ENCODE assay signal across 1 cellular context in genomic region chr7:111083423-111083822, GRCh38.
TF ChIP-seq lines count a peak whose summit lies in the region.

No MANE protein-coding gene starts in this region.

TF ChIP-seq in GM12878, 131 proteins besides CTCF, POLR2A, EP300 and RAD21 (continued from another document and continues in another):
- TF ChIP-seq NKRF (conservative IDR thresholded peaks at IDR 0.05) (no peak), MYB (IDR thresholded peaks at IDR 0.05; ENCODE audit: borderline replicate concordance, low read depth, low read length) (no peak), POLR2AphosphoS5 (IDR thresholded peaks at IDR 0.05; ENCODE audit: low read length) (no peak), ZBED1 (IDR thresholded peaks at IDR 0.05; ENCODE audit: borderline replicate concordance) (peak; percentile 92; the same call in 1 of the 2 replicates), ZBTB4 (CRISPR knock-in tag; IDR thresholded peaks at IDR 0.05) (no peak), RB1 (IDR thresholded peaks at IDR 0.05; ENCODE audit: borderline replicate concordance) (no peak), IKZF2 (IDR thresholded peaks at IDR 0.05) (peak; percentile 72 to 82), RBBP5 (conservative IDR thresholded peaks at IDR 0.05) (no peak), HCFC1 (IDR thresholded peaks at IDR 0.05; ENCODE audit: low read length) (no peak), ATF7 (IDR thresholded peaks at IDR 0.05; ENCODE audit: low read depth) (peak; percentile 65), SRF (IDR thresholded peaks at IDR 0.05; ENCODE audit: low read depth in 2 of 2, low read length in 2 of 2) (no peak), POU2F2 (IDR thresholded peaks at IDR 0.05; ENCODE audit: borderline replicate concordance, low read depth, low read length) (peak; percentile 84; the same call in 2 of the 3 replicates), PML (IDR thresholded peaks at IDR 0.05; ENCODE audit: low read length) (peak; percentile 80), LARP7 (IDR thresholded peaks at IDR 0.05) (no peak), E4F1 (IDR thresholded peaks at IDR 0.05; ENCODE audit: borderline replicate concordance, partially characterized antibody) (no peak), CEBPB (IDR thresholded peaks at IDR 0.05; ENCODE audit: borderline replicate concordance in 1 of 2, low read depth in 2 of 2, low read length in 2 of 2) (no peak), CUX1 (IDR thresholded peaks at IDR 0.05; ENCODE audit: insufficient replicate concordance, low read depth, low read length) (no peak), SIN3A (IDR thresholded peaks at IDR 0.05; ENCODE audit: low read depth, low read length) (no peak), CREM (IDR thresholded peaks at IDR 0.05; ENCODE audit: low read depth) (peak; percentile 91), MXI1 (IDR thresholded peaks at IDR 0.05; ENCODE audit: low read depth, low read length) (no peak), MEF2B (IDR thresholded peaks at IDR 0.05; ENCODE audit: partially characterized antibody, poor library complexity, severe bottlenecking) (peak; percentile 67), MLLT1 (IDR thresholded peaks at IDR 0.05) (0 out of 2 replicates have a peak, but pooled peaks have one; percentile 9), BCL3 (IDR thresholded peaks at IDR 0.05; ENCODE audit: borderline replicate concordance, insufficient read depth, low read depth, low read length, poor library complexity, severe bottlenecking) (peak; percentile 97), PAX5 (IDR thresholded peaks at IDR 0.05; ENCODE audit: borderline replicate concordance, low read depth, low read length) (peak; percentile 95), ZZZ3 (IDR thresholded peaks at IDR 0.05; ENCODE audit: control insufficient read depth, insufficient read length, low read depth) (no peak), ZBTB11 (CRISPR knock-in tag; IDR thresholded peaks at IDR 0.05) (no peak), ETV6 (conservative IDR thresholded peaks at IDR 0.05 in 1 of 2, IDR thresholded peaks at IDR 0.05 in 1 of 2; ENCODE audit: borderline replicate concordance in 1 of 2, low read depth in 1 of 2) (peak in 1 of 2 experiments; percentile 86; a peak in 2 of 4 replicates), REST (IDR thresholded peaks at IDR 0.05; ENCODE audit: low read depth, low read length) (0 out of 2 replicates have a peak, but pooled peaks have one; percentile 16), MTA3 (IDR thresholded peaks at IDR 0.05; ENCODE audit: borderline replicate concordance, low read length) (peak; percentile 87; the same call in 1 of the 2 replicates), TCF3 (IDR thresholded peaks at IDR 0.05; ENCODE audit: borderline replicate concordance, insufficient read depth, low read depth, low read length) (0 out of 2 replicates have a peak, but pooled peaks have one; percentile 31), SUPT20H (IDR thresholded peaks at IDR 0.05; ENCODE audit: borderline replicate concordance, control insufficient read depth, low read depth, low read length) (no peak)
